8 cellular contexts compared by ENCODE assay signal in genomic region chr3:185824051-185824466, GRCh38. TPM values are rescaled to one million over a fixed set of nuclear protein-coding genes. Genes with fewer than 3 reads are reported as not detected.
DNase-seq lines count a peak whose midpoint lies in the region; ATAC-seq and TF ChIP-seq lines count a peak whose summit lies in the region.

No MANE protein-coding gene starts in this region.

- peak overlapping the region; percentile 76 for H3K4me3 Mint-ChIP-seq in stimulated activated effector memory CD8-positive, alpha-beta T cell treated with anti-CD3 and anti-CD28 coated beads, Interleukin-12 subunit alpha, Interleukin-12 subunit beta, amount 100 ng/mL, for 72 hours

- H3K9me3 ChIP-seq in HUES64 (ENCODE audit: insufficient read depth, low read depth, low read length) (peaks cover 11% of the 10 kb centered on the region), adrenal gland (replicated peaks in 1 of 3) (peaks cover 0 to 4% (median 0%) of the 10 kb centered on the region in 3 donors), iPS-20b (ENCODE audit: insufficient read depth, low read depth, low read length) (peaks cover 8% of the 10 kb centered on the region; the same call in 1 of the 2 replicates)

- peaks cover 41% of the 10 kb centered on the region for H3K4me1 ChIP-seq in HUES64 (ENCODE audit: insufficient read depth, low read length)
- peaks cover 0 to 30% of the 10 kb centered on the region in 2 donors for H3K4me1 ChIP-seq in adrenal gland (replicated peaks in 1 of 2)
- peaks cover 26% of the 10 kb centered on the region for H3K4me1 ChIP-seq in iPS-20b (ENCODE audit: insufficient read depth, low read length)

- peaks cover 9% of the 10 kb centered on the region for H3K4me1 Mint-ChIP-seq in stimulated activated effector memory CD8-positive, alpha-beta T cell treated with anti-CD3 and anti-CD28 coated beads, Interleukin-12 subunit alpha, Interleukin-12 subunit beta, amount 100 ng/mL, for 72 hours

- H3K36me3 ChIP-seq in BJ (ENCODE audit: control insufficient read depth, insufficient read depth, low read length) (peaks cover under 1% of the 10 kb centered on the region; the same call in 1 of the 2 replicates), HUES64 (ENCODE audit: insufficient read depth, low read length) (peaks cover 24% of the 10 kb centered on the region), adrenal gland (replicated peaks in 1 of 2) (no peaks in the 10 kb centered on the region), iPS-20b (ENCODE audit: insufficient read depth, low read depth, low read length) (peaks cover 22% of the 10 kb centered on the region)

- H3K9me3 Mint-ChIP-seq in stimulated activated effector memory CD8-positive, alpha-beta T cell treated with anti-CD3 and anti-CD28 coated beads, Interleukin-12 subunit alpha, Interleukin-12 subunit beta, amount 100 ng/mL, for 72 hours: no peaks in the 10 kb centered on the region

- H3K9ac ChIP-seq in HUES64 (ENCODE audit: low read depth, low read length): peak overlapping the region; percentile 97
- H3K9ac ChIP-seq in iPS-20b (ENCODE audit: low read depth, low read length): peak overlapping the region; percentile 84

- under 1% methylated on average over 24 of the region's 24 CpGs for WGBS in HUES64
- WGBS in adrenal gland, 4 donors: 0 to 2% (median 1%) methylated on average over 23 to 24 of the region's 24 CpGs

- no peak for TF ChIP-seq POLR2A in adrenal gland (IDR thresholded peaks at IDR 0.05)

- intact Hi-C loops in adrenal gland (cut with DNase I): no loop called here

- DNase-seq in BJ (ENCODE audit: low read depth): no peak
- DNase-seq in adrenal gland: peak in 6 of 7 donors; percentile 13 to 51 (median 32)
- DNase-seq in stimulated activated effector memory CD8-positive, alpha-beta T cell treated with anti-CD3 and anti-CD28 coated beads, Interleukin-12 subunit alpha, Interleukin-12 subunit beta, amount 100 ng/mL, for 72 hours (ENCODE audit: low spot score in 2 of 2): no peak
- DNase-seq in SW 1271 (lab: John Stamatoyannopoulos, UW): no peak
- DNase-seq in NCI-H345 treated with DMSO at 0.1 percent for 48 hours (lab: John Stamatoyannopoulos, UW; ENCODE audit: unreplicated experiment): no peak
- no peak for DNase-seq in NCI-H1092 treated with DMSO at 0.1 percent for 48 hours (lab: John Stamatoyannopoulos, UW)

- H3K27ac Mint-ChIP-seq in stimulated activated effector memory CD8-positive, alpha-beta T cell treated with anti-CD3 and anti-CD28 coated beads, Interleukin-12 subunit alpha, Interleukin-12 subunit beta, amount 100 ng/mL, for 72 hours: peak overlapping the region; percentile 40

- POLR2A ChIA-PET in BJ (lab: Charles Lee): interaction anchor here (0.8 kb wide), 1 partner anchor 36 kb away, joined by 8 read pairs; no protein-coding TSS in a partner anchor

- TF ChIP-seq CTCF in BJ (IDR thresholded peaks at IDR 0.05; ENCODE audit: insufficient read depth, low read depth, low read length): no peak
- TF ChIP-seq CTCF in adrenal gland (IDR thresholded peaks at IDR 0.05): no peak

- H3K4me3 ChIP-seq in BJ (ENCODE audit: low read depth, low read length) (peak overlapping the region; percentile 92), HUES64 (ENCODE audit: low read length) (peak overlapping the region; percentile 95), adrenal gland (peak overlapping the region; percentile 54 to 86 (median 66)), iPS-20b (ENCODE audit: low read length) (peak overlapping the region; percentile 90)

- no peaks in the 10 kb centered on the region for H3K36me3 Mint-ChIP-seq in stimulated activated effector memory CD8-positive, alpha-beta T cell treated with anti-CD3 and anti-CD28 coated beads, Interleukin-12 subunit alpha, Interleukin-12 subunit beta, amount 100 ng/mL, for 72 hours

- H3K27ac ChIP-seq in HUES64 (ENCODE audit: low read depth, low read length): peak overlapping the region; percentile 95
- H3K27ac ChIP-seq in adrenal gland: peak overlapping the region in 4 of 5 donors; percentile 66 to 92 (median 83)
- H3K27ac ChIP-seq in iPS-20b (ENCODE audit: low read length): peak overlapping the region; percentile 87

- H3K27me3 ChIP-seq in BJ (ENCODE audit: control insufficient read depth, insufficient read depth, low read length) (no peaks in the 10 kb centered on the region), HUES64 (ENCODE audit: insufficient read depth, low read length) (no peaks in the 10 kb centered on the region), adrenal gland (no peaks in the 10 kb centered on the region), iPS-20b (ENCODE audit: insufficient read depth, low read length) (peaks cover 15% of the 10 kb centered on the region)

- CTCF ChIA-PET in BJ (lab: Yijun Ruan, JAX): interaction anchor here (0.9 to 1.0 kb wide), 2 partner anchors 11 to 90 kb away, joined by 3 read pairs; no protein-coding TSS in a partner anchor

- ATAC-seq in stimulated activated effector memory CD8-positive, alpha-beta T cell treated with anti-CD3 and anti-CD28 coated beads, Interleukin-12 subunit alpha, Interleukin-12 subunit beta, amount 100 ng/mL, for 72 hours: no peak

RNA-seq across cellular contexts. Expression of gene IGF2BP2, which starts 0.8 kb away (rescaled TPM):
- polyA plus RNA-seq in BJ (2011; rRNA removed): 2.0 and 7.1 TPM in 2 replicates
- polyA minus RNA-seq in BJ (2011; rRNA and poly(A)+ RNA removed): 8.6 and 16.7 TPM in 2 replicates
- polyA plus RNA-seq in HUES64 (2013, experiment 1 of 2): 87.0 TPM
- polyA plus RNA-seq in HUES64 (2013, experiment 2 of 2): 107 TPM
- total RNA-seq in adrenal gland: 10 to 100 TPM in 6 of 8 donors, 1 to 10 TPM in 2; 7.0 to 26.5 (median 17.9) TPM
- 10 to 100 TPM in 2 of 3 donors, 1 to 10 TPM in 1; 8.4 to 24.7 (median 10.5) TPM for polyA plus RNA-seq in adrenal gland

Comparison
In these comparisons a context has a peak if more than half of its experiments do, and no peak if none do; other contexts are left out.
1. DNase-seq: peak in adrenal gland (6 of 7); none in BJ (single experiment), stimulated activated effector memory CD8-positive, alpha-beta T cell treated with anti-CD3 and anti-CD28 coated beads, Interleukin-12 subunit alpha, Interleukin-12 subunit beta, amount 100 ng/mL, for 72 hours (0 of 2), SW 1271 (0 of 2), NCI-H345 treated with DMSO at 0.1 percent for 48 hours (single experiment) and NCI-H1092 treated with DMSO at 0.1 percent for 48 hours (single experiment).
2. Peak in every context shown above with its lines, with median percentiles within 50 percentile points of each other: H3K4me3 ChIP-seq and H3K27ac ChIP-seq.